3 cellular contexts compared by ENCODE assay signal in genomic region chr12:24913953-24914352, GRCh38.
TF ChIP-seq lines count a peak whose summit lies in the region.

No MANE protein-coding gene starts in this region.

TF ChIP-seq in HepG2, 621 proteins besides CTCF, POLR2A, EP300 and RAD21:
- TF ChIP-seq ZNF274 (CRISPR knock-in tag; IDR thresholded peaks at IDR 0.05) (no peak), ZNF773 (CRISPR knock-in tag; IDR thresholded peaks at IDR 0.05; ENCODE audit: borderline replicate concordance) (no peak), ZNF546 (CRISPR knock-in tag; conservative IDR thresholded peaks at IDR 0.05) (no peak), ZNF121 (CRISPR knock-in tag; IDR thresholded peaks at IDR 0.05) (peak; percentile 60; the same call in 1 of the 2 replicates)

TF ChIP-seq in K562, 482 proteins besides CTCF, POLR2A, EP300 and RAD21:
- no peak for TF ChIP-seq BMI1 (IDR thresholded peaks at IDR 0.05; ENCODE audit: low read length)
- TF ChIP-seq ZNF778 (CRISPR knock-in tag; IDR thresholded peaks at IDR 0.05), result no peak
- TF ChIP-seq, protein P1, sequence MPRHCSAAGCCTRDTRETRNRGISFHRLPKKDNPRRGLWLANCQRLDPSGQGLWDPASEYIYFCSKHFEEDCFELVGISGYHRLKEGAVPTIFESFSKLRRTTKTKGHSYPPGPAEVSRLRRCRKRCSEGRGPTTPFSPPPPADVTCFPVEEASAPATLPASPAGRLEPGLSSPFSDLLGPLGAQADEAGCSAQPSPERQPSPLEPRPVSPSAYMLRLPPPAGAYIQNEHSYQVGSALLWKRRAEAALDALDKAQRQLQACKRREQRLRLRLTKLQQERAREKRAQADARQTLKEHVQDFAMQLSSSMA (CRISPR knock-in tag; IDR thresholded peaks at IDR 0.05), result no peak
- 0 out of 2 replicates have a peak, but pooled peaks have one; percentile 12 for TF ChIP-seq NFE2 (IDR thresholded peaks at IDR 0.05; ENCODE audit: low read depth)
- TF ChIP-seq BACH1 (tag; IDR thresholded peaks at IDR 0.05), result no peak
- TF ChIP-seq MLLT1 (IDR thresholded peaks at IDR 0.05), result no peak
- TF ChIP-seq, protein P2, sequence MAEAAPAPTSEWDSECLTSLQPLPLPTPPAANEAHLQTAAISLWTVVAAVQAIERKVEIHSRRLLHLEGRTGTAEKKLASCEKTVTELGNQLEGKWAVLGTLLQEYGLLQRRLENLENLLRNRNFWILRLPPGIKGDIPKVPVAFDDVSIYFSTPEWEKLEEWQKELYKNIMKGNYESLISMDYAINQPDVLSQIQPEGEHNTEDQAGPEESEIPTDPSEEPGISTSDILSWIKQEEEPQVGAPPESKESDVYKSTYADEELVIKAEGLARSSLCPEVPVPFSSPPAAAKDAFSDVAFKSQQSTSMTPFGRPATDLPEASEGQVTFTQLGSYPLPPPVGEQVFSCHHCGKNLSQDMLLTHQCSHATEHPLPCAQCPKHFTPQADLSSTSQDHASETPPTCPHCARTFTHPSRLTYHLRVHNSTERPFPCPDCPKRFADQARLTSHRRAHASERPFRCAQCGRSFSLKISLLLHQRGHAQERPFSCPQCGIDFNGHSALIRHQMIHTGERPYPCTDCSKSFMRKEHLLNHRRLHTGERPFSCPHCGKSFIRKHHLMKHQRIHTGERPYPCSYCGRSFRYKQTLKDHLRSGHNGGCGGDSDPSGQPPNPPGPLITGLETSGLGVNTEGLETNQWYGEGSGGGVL (CRISPR knock-in tag; IDR thresholded peaks at IDR 0.05), result no peak
- TF ChIP-seq ZNF121 (CRISPR knock-in tag; conservative IDR thresholded peaks at IDR 0.05), result peak; percentile 81
- TF ChIP-seq, protein P3, sequence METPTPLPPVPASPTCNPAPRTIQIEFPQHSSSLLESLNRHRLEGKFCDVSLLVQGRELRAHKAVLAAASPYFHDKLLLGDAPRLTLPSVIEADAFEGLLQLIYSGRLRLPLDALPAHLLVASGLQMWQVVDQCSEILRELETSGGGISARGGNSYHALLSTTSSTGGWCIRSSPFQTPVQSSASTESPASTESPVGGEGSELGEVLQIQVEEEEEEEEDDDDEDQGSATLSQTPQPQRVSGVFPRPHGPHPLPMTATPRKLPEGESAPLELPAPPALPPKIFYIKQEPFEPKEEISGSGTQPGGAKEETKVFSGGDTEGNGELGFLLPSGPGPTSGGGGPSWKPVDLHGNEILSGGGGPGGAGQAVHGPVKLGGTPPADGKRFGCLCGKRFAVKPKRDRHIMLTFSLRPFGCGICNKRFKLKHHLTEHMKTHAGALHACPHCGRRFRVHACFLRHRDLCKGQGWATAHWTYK (CRISPR knock-in tag; IDR thresholded peaks at IDR 0.05), result no peak
- no peak for TF ChIP-seq BCOR (IDR thresholded peaks at IDR 0.05)
- TF ChIP-seq MIER1 (IDR thresholded peaks at IDR 0.05; ENCODE audit: low read depth), result no peak
- no peak for TF ChIP-seq TARDBP (IDR thresholded peaks at IDR 0.05)
- TF ChIP-seq, protein P4, sequence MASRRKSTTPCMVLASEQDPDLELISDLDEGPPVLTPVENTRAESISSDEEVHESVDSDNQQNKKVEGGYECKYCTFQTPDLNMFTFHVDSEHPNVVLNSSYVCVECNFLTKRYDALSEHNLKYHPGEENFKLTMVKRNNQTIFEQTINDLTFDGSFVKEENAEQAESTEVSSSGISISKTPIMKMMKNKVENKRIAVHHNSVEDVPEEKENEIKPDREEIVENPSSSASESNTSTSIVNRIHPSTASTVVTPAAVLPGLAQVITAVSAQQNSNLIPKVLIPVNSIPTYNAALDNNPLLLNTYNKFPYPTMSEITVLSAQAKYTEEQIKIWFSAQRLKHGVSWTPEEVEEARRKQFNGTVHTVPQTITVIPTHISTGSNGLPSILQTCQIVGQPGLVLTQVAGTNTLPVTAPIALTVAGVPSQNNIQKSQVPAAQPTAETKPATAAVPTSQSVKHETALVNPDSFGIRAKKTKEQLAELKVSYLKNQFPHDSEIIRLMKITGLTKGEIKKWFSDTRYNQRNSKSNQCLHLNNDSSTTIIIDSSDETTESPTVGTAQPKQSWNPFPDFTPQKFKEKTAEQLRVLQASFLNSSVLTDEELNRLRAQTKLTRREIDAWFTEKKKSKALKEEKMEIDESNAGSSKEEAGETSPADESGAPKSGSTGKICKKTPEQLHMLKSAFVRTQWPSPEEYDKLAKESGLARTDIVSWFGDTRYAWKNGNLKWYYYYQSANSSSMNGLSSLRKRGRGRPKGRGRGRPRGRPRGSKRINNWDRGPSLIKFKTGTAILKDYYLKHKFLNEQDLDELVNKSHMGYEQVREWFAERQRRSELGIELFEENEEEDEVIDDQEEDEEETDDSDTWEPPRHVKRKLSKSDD (conservative IDR thresholded peaks at IDR 0.05; ENCODE audit: low read length), result no peak
- no peak for TF ChIP-seq GATAD2A (IDR thresholded peaks at IDR 0.05)
- no peak for TF ChIP-seq KAT8 (IDR thresholded peaks at IDR 0.05; ENCODE audit: low read depth)

TF ChIP-seq in GM12891, 5 proteins besides CTCF, POLR2A, EP300 and RAD21:
- TF ChIP-seq POLR2AphosphoS5 (IDR thresholded peaks at IDR 0.05; ENCODE audit: low read depth, low read length) (no peak), TAF1 (IDR thresholded peaks at IDR 0.05; ENCODE audit: low read depth, low read length) (no peak), SPI1 (IDR thresholded peaks at IDR 0.05; ENCODE audit: low read depth, low read length) (no peak), PAX5 (IDR thresholded peaks at IDR 0.05; ENCODE audit: insufficient read depth, low read length, severe bottlenecking) (no peak), POU2F2 (IDR thresholded peaks at IDR 0.05; ENCODE audit: low read depth, low read length) (no peak)
TF ChIP-seq in GM12891: peak in this region for 0.
